In genomic region chr3:84184937-84185336, GRCh38 we compare ENCODE assay signal across 15 cellular contexts.
DNase-seq lines count a peak whose midpoint lies in the region; TF ChIP-seq lines count a peak whose summit lies in the region.
"Had no signal": no experiment of that assay in that cellular context is flagged by ENCODE, and none has a peak within 500 bp of the region (broad histone marks: within the 10 kb centered on the region; RNA-seq: fewer than 3 reads in every experiment).

No MANE protein-coding gene starts in this region.

- H3K36me3 ChIP-seq in SU-DHL-6 (ENCODE audit: low read length) (no peaks in the 10 kb centered on the region), neuron (ENCODE audit: insufficient read depth, low read length) (no peaks in the 10 kb centered on the region), osteoblast (ENCODE audit: insufficient read depth, low read length) (no peaks in the 10 kb centered on the region)
- H3K36me3 ChIP-seq: BE2C had no signal

- H3K27me3 ChIP-seq in SU-DHL-6 (ENCODE audit: low read length) (no peaks in the 10 kb centered on the region), neuron (ENCODE audit: insufficient read depth, low read length) (no peaks in the 10 kb centered on the region), osteoblast (ENCODE audit: insufficient read depth, low read length) (no peaks in the 10 kb centered on the region)
- H3K27me3 ChIP-seq: BE2C had no signal

- H2AFZ ChIP-seq in SU-DHL-6 (ENCODE audit: low read depth, low read length, severe bottlenecking) (peak overlapping the region; percentile 46), neuron (ENCODE audit: low read depth, low read length) (peak overlapping the region; percentile 54), osteoblast (ENCODE audit: low read length) (no peak overlapping the region)

- H4K20me1 ChIP-seq in SU-DHL-6 (ENCODE audit: low read depth, low read length), result no peaks in the 10 kb centered on the region
- H4K20me1 ChIP-seq in osteoblast (ENCODE audit: insufficient read depth, low read length), result no peaks in the 10 kb centered on the region

- POLR2A ChIA-PET in HEK293T (lab: Yijun Ruan, JAX), result no interaction called here

- no peak overlapping the region for H3K27ac ChIP-seq in SU-DHL-6 (ENCODE audit: low read depth, low read length)
- no peak overlapping the region for H3K27ac ChIP-seq in osteoblast (ENCODE audit: low read depth, low read length)
- H3K27ac ChIP-seq: A549, C4-2B, HL-60 had no signal

- H3K9ac ChIP-seq in SU-DHL-6 (ENCODE audit: low read length), result no peak overlapping the region

- H3K4me3 ChIP-seq in SU-DHL-6 (ENCODE audit: insufficient read depth, low read length, poor library complexity, severe bottlenecking), result no peak overlapping the region
- no peak overlapping the region for H3K4me3 ChIP-seq in neuron (ENCODE audit: low read length)
- no peak overlapping the region for H3K4me3 ChIP-seq in osteoblast (ENCODE audit: insufficient read depth, low read length)
- H3K4me3 ChIP-seq: A549 had no signal

- H3K9me3 ChIP-seq in SU-DHL-6 (ENCODE audit: insufficient read depth, low read length) (no peaks in the 10 kb centered on the region), neuron (ENCODE audit: low read length) (no peaks in the 10 kb centered on the region), osteoblast (ENCODE audit: low read depth, low read length) (no peaks in the 10 kb centered on the region)
- H3K9me3 ChIP-seq: A549, BE2C had no signal

- H3K9me2 ChIP-seq in SU-DHL-6 (replicated peaks; ENCODE audit: insufficient read depth, low read length), result no peaks in the 10 kb centered on the region

- H3K79me2 ChIP-seq in SU-DHL-6 (ENCODE audit: insufficient read depth, low read length) (no peaks in the 10 kb centered on the region), osteoblast (ENCODE audit: insufficient read depth, low read length) (no peaks in the 10 kb centered on the region)

- no peak for TF ChIP-seq CTCF in SU-DHL-6 (IDR thresholded peaks at IDR 0.05; ENCODE audit: insufficient read depth, low read length, poor library complexity, severe bottlenecking)
- no peak for TF ChIP-seq CTCF in osteoblast (IDR thresholded peaks at IDR 0.05; ENCODE audit: extremely low read depth, low read depth, low read length)

- no peaks in the 10 kb centered on the region for H3K4me1 ChIP-seq in neuron (ENCODE audit: insufficient read depth, low read length)
- H3K4me1 ChIP-seq in osteoblast (ENCODE audit: insufficient read depth, low read length), result no peaks in the 10 kb centered on the region
- H3K4me1 ChIP-seq: A549 had no signal

- no peak for DNase-seq in HEK293T (ENCODE audit: extremely low spot score)
- DNase-seq in NCI-H1105 (lab: John Stamatoyannopoulos, UW), result peak; percentile 10
- DNase-seq in HuH-7.5 (ENCODE audit: low spot score), result no peak
- no peak for DNase-seq in cortex of kidney (lab: John Stamatoyannopoulos, UW)
- no peak for DNase-seq in osteoblast (ENCODE audit: insufficient read length, low spot score, missing footprints)
- DNase-seq: BE2C; CD4-positive, alpha-beta memory T cell; DND-41; GDM1; IMR-90 had no signal

- CTCF ChIA-PET in HEK293T (lab: Yijun Ruan, JAX), result no interaction called here

- no peaks in the 10 kb centered on the region for H3F3A ChIP-seq in SU-DHL-6 (ENCODE audit: insufficient read depth)

- H3K4me2 ChIP-seq in SU-DHL-6 (ENCODE audit: low read depth, low read length, poor library complexity, severe bottlenecking) (peak overlapping the region; percentile 25), osteoblast (ENCODE audit: insufficient read depth, low read length) (no peak overlapping the region)
- H3K4me2 ChIP-seq: A549 had no signal

TF ChIP-seq in HEK293T, 16 proteins besides CTCF, POLR2A, EP300 and RAD21:
- TF ChIP-seq NFRKB (IDR thresholded peaks at IDR 0.05) (no peak), PKNOX1 (IDR thresholded peaks at IDR 0.05) (peak; percentile 61)
